Comparison of ENCODE assay signal across 22 cellular contexts in genomic region chr1:93501829-93502369, GRCh38.
"Had no signal": no experiment of that assay in that cellular context is flagged by ENCODE, and none has a peak within 500 bp of the region (broad histone marks: within the 10 kb centered on the region; RNA-seq: fewer than 3 reads in every experiment).

No MANE protein-coding gene starts in this region.

- H3K4me3 Mint-ChIP-seq: activated CD4-positive, alpha-beta T cell treated with anti-CD3 and anti-CD28 coated beads, Interleukin-2, amount 10 ng/mL, durations not matched to agents 7 days and 5 days; activated CD8-positive, alpha-beta T cell treated with anti-CD3 and anti-CD28 coated beads for 36 hours; activated T-cell treated with anti-CD3 and anti-CD28 coated beads, Interleukin-2, amount 50 U/mL, for 24 hours; activated T-helper 17 cell treated with anti-CD3 and anti-CD28 coated beads, Interleukin-2, amount 50 U/mL, for 72 hours had no signal

- ATAC-seq: activated CD8-positive, alpha-beta T cell treated with anti-CD3 and anti-CD28 coated beads for 36 hours; activated naive CD4-positive, alpha-beta T cell treated with anti-CD3 and anti-CD28 coated beads, Interleukin-2, amount 50 U/mL, for 72 hours; activated T-helper 17 cell treated with anti-CD3 and anti-CD28 coated beads, Interleukin-2, amount 50 U/mL, for 72 hours; foreskin keratinocyte; left ventricle myocardium superior had no signal

- H3K36me3 Mint-ChIP-seq: activated naive CD4-positive, alpha-beta T cell treated with anti-CD3 and anti-CD28 coated beads, Interleukin-2, amount 50 U/mL, for 72 hours had no signal

- H3K4me1 Mint-ChIP-seq: activated T-helper 17 cell treated with anti-CD3 and anti-CD28 coated beads, Interleukin-2, amount 50 U/mL, for 72 hours had no signal

- H3K4me3 ChIP-seq: adrenal gland, ascending aorta, sigmoid colon, smooth muscle cell, thoracic aorta, upper lobe of left lung had no signal

- H3K27me3 Mint-ChIP-seq: activated CD4-positive, alpha-beta T cell treated with anti-CD3 and anti-CD28 coated beads, Interleukin-2, amount 10 ng/mL, durations not matched to agents 7 days and 5 days; activated T-cell treated with anti-CD3 and anti-CD28 coated beads, Interleukin-2, amount 50 U/mL, for 24 hours; activated T-helper 17 cell treated with anti-CD3 and anti-CD28 coated beads, Interleukin-2, amount 50 U/mL, for 72 hours had no signal

- DNase-seq: activated CD4-positive, alpha-beta T cell treated with anti-CD3 and anti-CD28 coated beads, Interleukin-2, amount 10 ng/mL, durations not matched to agents 7 days and 5 days; activated CD4-positive, CD25-positive, alpha-beta regulatory T cell treated with anti-CD3 and anti-CD28 coated beads, Interleukin-2, amount 50 U/mL, for 72 hours; activated CD8-positive, alpha-beta T cell treated with anti-CD3 and anti-CD28 coated beads for 36 hours; activated T-cell treated with anti-CD3 and anti-CD28 coated beads, Interleukin-2, amount 50 U/mL, for 24 hours; adrenal gland; brain microvascular endothelial cell; central memory CD4-positive, alpha-beta T cell; dermis blood vessel endothelial cell; effector CD8-positive, alpha-beta T cell; left ventricle myocardium superior; occipital lobe; sigmoid colon; stimulated activated CD4-positive, alpha-beta T cell treated with anti-CD3 and anti-CD28 coated beads, Interleukin-15, amount 100 ng/mL, for 24 hours; stimulated activated naive CD4-positive, alpha-beta T cell; upper lobe of left lung; WERI-Rb-1 had no signal

- H3K27ac ChIP-seq: adrenal gland, ascending aorta, brain microvascular endothelial cell, foreskin keratinocyte, sigmoid colon, thoracic aorta, upper lobe of left lung, WERI-Rb-1 had no signal

- H3K9me3 ChIP-seq: adrenal gland, ascending aorta, sigmoid colon, thoracic aorta, upper lobe of left lung had no signal

- H3K36me3 ChIP-seq: adrenal gland, brain microvascular endothelial cell, sigmoid colon, thoracic aorta had no signal

- H3K9me3 Mint-ChIP-seq: activated CD4-positive, alpha-beta T cell treated with anti-CD3 and anti-CD28 coated beads, Interleukin-2, amount 10 ng/mL, durations not matched to agents 7 days and 5 days; activated CD8-positive, alpha-beta T cell treated with anti-CD3 and anti-CD28 coated beads for 36 hours; activated naive CD4-positive, alpha-beta T cell treated with anti-CD3 and anti-CD28 coated beads, Interleukin-2, amount 50 U/mL, for 72 hours; activated T-cell treated with anti-CD3 and anti-CD28 coated beads, Interleukin-2, amount 50 U/mL, for 24 hours; activated T-helper 17 cell treated with anti-CD3 and anti-CD28 coated beads, Interleukin-2, amount 50 U/mL, for 72 hours had no signal

- H3K27ac Mint-ChIP-seq: activated CD4-positive, alpha-beta T cell treated with anti-CD3 and anti-CD28 coated beads, Interleukin-2, amount 10 ng/mL, durations not matched to agents 7 days and 5 days; activated CD8-positive, alpha-beta T cell treated with anti-CD3 and anti-CD28 coated beads for 36 hours; activated naive CD4-positive, alpha-beta T cell treated with anti-CD3 and anti-CD28 coated beads, Interleukin-2, amount 50 U/mL, for 72 hours; activated T-cell treated with anti-CD3 and anti-CD28 coated beads, Interleukin-2, amount 50 U/mL, for 24 hours; activated T-helper 17 cell treated with anti-CD3 and anti-CD28 coated beads, Interleukin-2, amount 50 U/mL, for 72 hours had no signal
